8 cellular contexts compared by ENCODE assay signal in genomic region chr10:34994565-34995142, GRCh38.
A peak's percentile ranks its signal among the peaks of the same experiment; 100 is the strongest.
DNase-seq lines count a peak whose midpoint lies in the region; ATAC-seq and TF ChIP-seq lines count a peak whose summit lies in the region.

No MANE protein-coding gene starts in this region.

- H3K4me1 Mint-ChIP-seq in activated T-cell treated with anti-CD3 and anti-CD28 coated beads, Interleukin-2, amount 50 U/mL, for 72 hours (ENCODE audit: low read depth): peaks cover 19% of the 10 kb centered on the region
- H3K4me1 Mint-ChIP-seq in progenitor cell of endocrine pancreas (ENCODE audit: low read depth): peaks cover 22% of the 10 kb centered on the region

- TF ChIP-seq POLR2A in Peyer's patch (IDR thresholded peaks at IDR 0.05): no peak

- no peaks in the 10 kb centered on the region for H3K27me3 Mint-ChIP-seq in activated T-cell treated with anti-CD3 and anti-CD28 coated beads, Interleukin-2, amount 50 U/mL, for 72 hours (ENCODE audit: low read depth)
- no peaks in the 10 kb centered on the region for H3K27me3 Mint-ChIP-seq in progenitor cell of endocrine pancreas

- no peaks in the 10 kb centered on the region for H3K9me2 ChIP-seq in DOHH2 (replicated peaks; ENCODE audit: control insufficient read depth, low read length)

- H3K4me1 ChIP-seq in DOHH2 (ENCODE audit: control insufficient read depth, low read length): no peaks in the 10 kb centered on the region
- no peaks in the 10 kb centered on the region for H3K4me1 ChIP-seq in Peyer's patch

- H3K9me3 Mint-ChIP-seq in activated T-cell treated with anti-CD3 and anti-CD28 coated beads, Interleukin-2, amount 50 U/mL, for 72 hours: no peaks in the 10 kb centered on the region
- no peaks in the 10 kb centered on the region for H3K9me3 Mint-ChIP-seq in progenitor cell of endocrine pancreas (ENCODE audit: low read depth)

- H3K36me3 Mint-ChIP-seq in activated T-cell treated with anti-CD3 and anti-CD28 coated beads, Interleukin-2, amount 50 U/mL, for 72 hours (ENCODE audit: insufficient read depth in 2 of 2): no peaks in the 10 kb centered on the region
- H3K36me3 Mint-ChIP-seq in progenitor cell of endocrine pancreas (ENCODE audit: insufficient read depth): peaks cover 1% of the 10 kb centered on the region

- no peak overlapping the region for H3K4me2 ChIP-seq in DOHH2 (ENCODE audit: low read length)

- no peak overlapping the region for H3K4me3 ChIP-seq in DOHH2 (ENCODE audit: low read length)
- no peak overlapping the region for H3K4me3 ChIP-seq in Peyer's patch

- no peaks in the 10 kb centered on the region for H4K20me1 ChIP-seq in DOHH2 (ENCODE audit: control insufficient read depth, insufficient read depth, low read depth, low read length)

- DNase-seq in Peyer's patch (peak in 1 of 3 donors; percentile 55), glomerular visceral epithelial cell (ENCODE audit: extremely low spot score) (peak; percentile 87), progenitor cell of endocrine pancreas (ENCODE audit: low spot score, unreplicated experiment) (peak; percentile 43), OCI-M2 (lab: John Stamatoyannopoulos, UW; ENCODE audit: unreplicated experiment) (no peak)
- peak; percentile 60 to 63 for DNase-seq in activated T-cell treated with anti-CD3 and anti-CD28 coated beads, Interleukin-2, amount 50 U/mL, for 72 hours

- H3K27ac ChIP-seq in DOHH2 (ENCODE audit: low read depth, low read length) (no peak overlapping the region), Peyer's patch (no peak overlapping the region)

- H3K27me3 ChIP-seq in DOHH2 (ENCODE audit: control insufficient read depth, low read length): no peaks in the 10 kb centered on the region
- no peaks in the 10 kb centered on the region for H3K27me3 ChIP-seq in Peyer's patch

- TF ChIP-seq CTCF in DOHH2 (IDR thresholded peaks at IDR 0.05; ENCODE audit: low read depth, low read length, poor library complexity, severe bottlenecking) (peak; percentile 69), Peyer's patch (IDR thresholded peaks at IDR 0.05) (peak in 5 of 6 experiments; percentile 5 to 61 (median 48)), progenitor cell of endocrine pancreas (IDR thresholded peaks at IDR 0.05; ENCODE audit: unreplicated experiment) (peak; percentile 82)

- no peaks in the 10 kb centered on the region for H3K79me2 ChIP-seq in DOHH2 (ENCODE audit: control insufficient read depth, low read length)

- H3F3A ChIP-seq in DOHH2 (ENCODE audit: control insufficient read depth, insufficient read depth): no peaks in the 10 kb centered on the region

- H3K27ac Mint-ChIP-seq in activated T-cell treated with anti-CD3 and anti-CD28 coated beads, Interleukin-2, amount 50 U/mL, for 72 hours: peak overlapping the region; percentile 79
- peak overlapping the region; percentile 78 for H3K27ac Mint-ChIP-seq in progenitor cell of endocrine pancreas

- ATAC-seq in GM21381 (IDR thresholded peaks at IDR 0.05; ENCODE audit: unreplicated experiment) (peak; percentile 77), HG03575 (IDR thresholded peaks at IDR 0.05; ENCODE audit: extremely low read depth, insufficient number of reproducible peaks, low FRiP score, unreplicated experiment) (peak; percentile 85)
- peak; percentile 95 for ATAC-seq in activated T-cell treated with anti-CD3 and anti-CD28 coated beads, Interleukin-2, amount 50 U/mL, for 72 hours (replicated peaks in 1 of 2)

- H3K36me3 ChIP-seq in DOHH2 (ENCODE audit: control insufficient read depth, low read length) (no peaks in the 10 kb centered on the region), Peyer's patch (no peaks in the 10 kb centered on the region)

- no peaks in the 10 kb centered on the region for H3K9me3 ChIP-seq in DOHH2 (ENCODE audit: control insufficient read depth, insufficient read depth, low read length)
- no peaks in the 10 kb centered on the region for H3K9me3 ChIP-seq in Peyer's patch

- peak overlapping the region in 1 of 2 donors; percentile 18 for H3K4me3 Mint-ChIP-seq in activated T-cell treated with anti-CD3 and anti-CD28 coated beads, Interleukin-2, amount 50 U/mL, for 72 hours
- no peak overlapping the region for H3K4me3 Mint-ChIP-seq in progenitor cell of endocrine pancreas (ENCODE audit: low read depth)
